Comparison of ENCODE assay signal across 9 cellular contexts in the genomic region with DNA sequence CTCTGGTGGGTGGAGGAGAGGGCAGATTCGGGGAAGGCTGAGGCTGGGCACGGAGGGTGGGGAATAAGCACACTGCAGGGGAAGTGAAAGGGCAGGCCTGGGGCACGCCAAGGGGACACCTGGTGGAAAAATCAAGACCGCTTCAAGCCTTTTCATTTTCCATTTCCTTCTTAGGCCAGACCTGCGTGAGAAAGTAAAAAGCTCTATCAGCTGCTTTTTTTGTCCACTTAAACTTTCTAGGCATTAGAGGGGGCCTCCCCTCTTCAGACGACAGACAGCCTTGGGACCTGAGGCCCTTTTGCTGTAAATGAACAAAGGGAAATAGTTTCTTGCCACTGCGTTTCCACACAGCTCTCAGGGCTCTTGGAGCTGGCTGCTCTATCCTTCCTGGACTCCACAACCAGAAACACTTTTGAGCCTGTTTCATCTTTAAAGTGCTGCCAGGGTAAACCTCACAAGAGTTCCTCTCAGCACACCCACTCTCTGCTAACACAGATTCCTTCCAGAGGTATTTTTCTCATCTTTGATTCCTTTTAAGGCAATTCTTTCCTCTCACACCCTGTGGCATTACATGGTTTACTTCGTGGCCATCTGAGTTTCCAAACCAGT. TPM values are rescaled to one million over a fixed set of nuclear protein-coding genes. Genes with fewer than 3 reads are reported as not detected.
DNase-seq lines count a peak whose midpoint lies in the region; ATAC-seq, FAIRE-seq and TF ChIP-seq lines count a peak whose summit lies in the region.
"Had no signal": no experiment of that assay in that cellular context is flagged by ENCODE, and none has a peak within 500 bp of the region (broad histone marks: within the 10 kb centered on the region; RNA-seq: fewer than 3 reads in every experiment).

No MANE protein-coding gene starts in this region.

- no peaks in the 10 kb centered on the region for H3K27me3 Mint-ChIP-seq in activated T-cell treated with anti-CD3 and anti-CD28 coated beads, Interleukin-2, amount 50 U/mL, for 24 hours
- no peaks in the 10 kb centered on the region for H3K27me3 Mint-ChIP-seq in astrocyte (ENCODE audit: low read depth, unreplicated experiment)
- H3K27me3 Mint-ChIP-seq in stimulated activated naive CD8-positive, alpha-beta T cell treated with anti-CD3 and anti-CD28 coated beads, Interleukin-15, amount 100 ng/mL, for 72 hours, result no peaks in the 10 kb centered on the region

- H3K27ac ChIP-seq in astrocyte (ENCODE audit: low read depth, low read length), result peak overlapping the region; percentile 41
- H3K27ac ChIP-seq: heart right ventricle had no signal

- no peaks in the 10 kb centered on the region for H3K27me3 ChIP-seq in astrocyte (ENCODE audit: insufficient read depth, low read length)
- H3K27me3 ChIP-seq: heart right ventricle had no signal

- no peaks in the 10 kb centered on the region for H3K9me3 ChIP-seq in astrocyte (ENCODE audit: insufficient read depth, low read depth, low read length)
- H3K9me3 ChIP-seq: heart right ventricle had no signal

- no peak for DNase-seq in activated T-cell treated with anti-CD3 and anti-CD28 coated beads, Interleukin-2, amount 50 U/mL, for 24 hours
- DNase-seq in activated T-cell treated with anti-CD3 and anti-CD28 coated beads, Interleukin-2, amount 50 U/mL, for 48 hours, result no peak
- DNase-seq in astrocyte (ENCODE audit: low read depth) (peak; percentile 81), left lobe of liver (ENCODE audit: low spot score) (no peak)
- no peak for DNase-seq in stimulated activated naive CD8-positive, alpha-beta T cell treated with anti-CD3 and anti-CD28 coated beads, Interleukin-15, amount 100 ng/mL, for 72 hours
- DNase-seq: heart right ventricle had no signal

- TF ChIP-seq CTCF in astrocyte (IDR thresholded peaks at IDR 0.05; ENCODE audit: insufficient read depth, low read depth, low read length), result no peak

- H3K36me3 ChIP-seq in astrocyte (ENCODE audit: insufficient read depth, low read length), result peaks cover 12% of the 10 kb centered on the region

- H3K36me3 Mint-ChIP-seq in activated T-cell treated with anti-CD3 and anti-CD28 coated beads, Interleukin-2, amount 50 U/mL, for 24 hours (ENCODE audit: low read depth), result peaks cover 89% of the 10 kb centered on the region
- peaks cover 12% of the 10 kb centered on the region for H3K36me3 Mint-ChIP-seq in astrocyte (ENCODE audit: low read depth, unreplicated experiment)

- H3K9me3 Mint-ChIP-seq in activated T-cell treated with anti-CD3 and anti-CD28 coated beads, Interleukin-2, amount 50 U/mL, for 24 hours, result no peaks in the 10 kb centered on the region
- no peaks in the 10 kb centered on the region for H3K9me3 Mint-ChIP-seq in astrocyte (ENCODE audit: unreplicated experiment)
- no peaks in the 10 kb centered on the region for H3K9me3 Mint-ChIP-seq in stimulated activated naive CD8-positive, alpha-beta T cell treated with anti-CD3 and anti-CD28 coated beads, Interleukin-15, amount 100 ng/mL, for 72 hours

- H2AFZ ChIP-seq in astrocyte (ENCODE audit: low read depth, low read length), result no peak overlapping the region

- peaks cover 6% of the 10 kb centered on the region for H4K20me1 ChIP-seq in astrocyte (ENCODE audit: insufficient read depth, low read length)

- no peak overlapping the region for H3K4me3 Mint-ChIP-seq in activated T-cell treated with anti-CD3 and anti-CD28 coated beads, Interleukin-2, amount 50 U/mL, for 24 hours
- H3K4me3 Mint-ChIP-seq in astrocyte (ENCODE audit: unreplicated experiment), result no peak overlapping the region
- no peak overlapping the region for H3K4me3 Mint-ChIP-seq in stimulated activated naive CD8-positive, alpha-beta T cell treated with anti-CD3 and anti-CD28 coated beads, Interleukin-15, amount 100 ng/mL, for 72 hours

- peaks cover 17% of the 10 kb centered on the region for H3K4me1 Mint-ChIP-seq in activated T-cell treated with anti-CD3 and anti-CD28 coated beads, Interleukin-2, amount 50 U/mL, for 24 hours (ENCODE audit: low read depth)
- peaks cover 29% of the 10 kb centered on the region for H3K4me1 Mint-ChIP-seq in astrocyte (ENCODE audit: low read depth, unreplicated experiment)
- H3K4me1 Mint-ChIP-seq in stimulated activated naive CD8-positive, alpha-beta T cell treated with anti-CD3 and anti-CD28 coated beads, Interleukin-15, amount 100 ng/mL, for 72 hours, result peaks cover 34% of the 10 kb centered on the region

- H3K4me3 ChIP-seq in astrocyte (ENCODE audit: insufficient read depth, low read depth, low read length), result no peak overlapping the region
- H3K4me3 ChIP-seq: heart right ventricle had no signal

- ATAC-seq in HG02981 (IDR thresholded peaks at IDR 0.05; ENCODE audit: unreplicated experiment), result peak; percentile 66
- no peak for ATAC-seq in stimulated activated naive CD8-positive, alpha-beta T cell treated with anti-CD3 and anti-CD28 coated beads, Interleukin-15, amount 100 ng/mL, for 72 hours
- no peak for ATAC-seq in esophagus mucosa
- ATAC-seq in GM18873 (IDR thresholded peaks at IDR 0.05; ENCODE audit: low FRiP score, unreplicated experiment), result no peak
- ATAC-seq in left lobe of liver, result no peak

- peak overlapping the region; percentile 42 for H3K9ac ChIP-seq in astrocyte (ENCODE audit: low read length)

- H3K27ac Mint-ChIP-seq in activated T-cell treated with anti-CD3 and anti-CD28 coated beads, Interleukin-2, amount 50 U/mL, for 24 hours, result peak overlapping the region; percentile 84
- H3K27ac Mint-ChIP-seq in astrocyte (ENCODE audit: unreplicated experiment), result peak overlapping the region; percentile 53
- H3K27ac Mint-ChIP-seq in stimulated activated naive CD8-positive, alpha-beta T cell treated with anti-CD3 and anti-CD28 coated beads, Interleukin-15, amount 100 ng/mL, for 72 hours, result peak overlapping the region; percentile 45 to 83

- peaks cover 33% of the 10 kb centered on the region for H3K4me1 ChIP-seq in astrocyte (ENCODE audit: insufficient read depth, low read length)

- H3K79me2 ChIP-seq in astrocyte (ENCODE audit: insufficient read depth, low read length), result no peaks in the 10 kb centered on the region

- FAIRE-seq in astrocyte (lab: Jason Lieb, UNC), result no peak

- H3K4me2 ChIP-seq in astrocyte (ENCODE audit: low read length), result peak overlapping the region; percentile 23

RNA-seq across cellular contexts. Expression of gene SERPIND1, which starts 25.0 kb away (rescaled TPM):
- not detected in 2 replicates for total RNA-seq in astrocyte
- total RNA-seq in esophagus mucosa, result 0.08 TPM
- total RNA-seq in left lobe of liver, result 261 TPM

Comparison
In these comparisons a context has a peak if more than half of its experiments do, and no peak if none do; other contexts are left out.
1. RNA of gene SERPIND1, which starts 25.0 kb away (total RNA-seq): 261 TPM in left lobe of liver (single experiment); 0.08 TPM in esophagus mucosa (single experiment) and not detected in astrocyte; every median in the first group is over 100 times any median in the second.
2. Peak in every context shown above with its lines, with median percentiles within 50 percentile points of each other: H3K27ac Mint-ChIP-seq.